Comparison of ENCODE assay signal across 26 cellular contexts in genomic region chr21:27365394-27365793, GRCh38.
A peak's percentile ranks its signal among the peaks of the same experiment; 100 is the strongest.
DNase-seq lines count a peak whose midpoint lies in the region; ATAC-seq, FAIRE-seq and TF ChIP-seq lines count a peak whose summit lies in the region.
"Had no signal": no experiment of that assay in that cellular context is flagged by ENCODE, and none has a peak within 500 bp of the region (broad histone marks: within the 10 kb centered on the region; RNA-seq: fewer than 3 reads in every experiment).

No MANE protein-coding gene starts in this region.

- H3K27me3 Mint-ChIP-seq in CD8-positive, alpha-beta T cell (ENCODE audit: low read depth) = no peaks in the 10 kb centered on the region
- H3K27me3 Mint-ChIP-seq in stimulated activated naive B cell treated with anti-CD40 and anti-IgM and Interleukin-4, amounts not matched to agents 10 μg/mL and 1 μg/mL and 100 μg/mL, for 72 hours = no peaks in the 10 kb centered on the region
- H3K27me3 Mint-ChIP-seq: T-helper 17 cell, type B pancreatic cell had no signal

- no peak overlapping the region for H3K27ac Mint-ChIP-seq in CD8-positive, alpha-beta T cell
- H3K27ac Mint-ChIP-seq in stimulated activated naive B cell treated with anti-CD40 and anti-IgM and Interleukin-4, amounts not matched to agents 10 μg/mL and 1 μg/mL and 100 μg/mL, for 72 hours = no peak overlapping the region
- H3K27ac Mint-ChIP-seq: T-helper 17 cell, type B pancreatic cell had no signal

- H3K4me3 ChIP-seq in keratinocyte (ENCODE audit: control insufficient read depth in 2 of 3, extremely low read depth in 1 of 3, insufficient read depth in 2 of 3, low read depth in 1 of 3, low read length in 3 of 3) (no peak overlapping the region), osteoblast (ENCODE audit: insufficient read depth, low read length) (no peak overlapping the region)
- H3K4me3 ChIP-seq in CD8-positive, alpha-beta T cell (ENCODE audit: low read depth, low read length) = no peak overlapping the region
- H3K4me3 ChIP-seq: BLaER1 treated with 17β-estradiol and CSF1 and Interleukin-3, amounts not matched to agents 10 nM and 100 nM; esophagus squamous epithelium; psoas muscle had no signal

- H3K9me3 Mint-ChIP-seq in CD8-positive, alpha-beta T cell = peaks cover 3% of the 10 kb centered on the region
- peaks cover 0 to 2% of the 10 kb centered on the region in 2 donors for H3K9me3 Mint-ChIP-seq in stimulated activated naive B cell treated with anti-CD40 and anti-IgM and Interleukin-4, amounts not matched to agents 10 μg/mL and 1 μg/mL and 100 μg/mL, for 72 hours
- H3K9me3 Mint-ChIP-seq: type B pancreatic cell had no signal

- H4K20me1 ChIP-seq in keratinocyte (ENCODE audit: control insufficient read depth, extremely low read depth, insufficient read depth, low read length) (no peaks in the 10 kb centered on the region), osteoblast (ENCODE audit: insufficient read depth, low read length) (no peaks in the 10 kb centered on the region)
- H4K20me1 ChIP-seq: BLaER1 treated with 17β-estradiol and CSF1 and Interleukin-3, amounts not matched to agents 10 nM and 100 nM had no signal

- CTCF ChIA-PET in CD8-positive, alpha-beta T cell (lab: Charles Lee) = no interaction called here

- dilution Hi-C loops in keratinocyte (cut with MboI; ENCODE audit: extremely low pct_ligation_motif_present, low sequenced_read_pairs) = no loop called here

- H3K27ac ChIP-seq in keratinocyte (ENCODE audit: control insufficient read depth, insufficient read depth, low read length) (no peak overlapping the region), osteoblast (ENCODE audit: low read depth, low read length) (no peak overlapping the region)
- no peak overlapping the region for H3K27ac ChIP-seq in CD8-positive, alpha-beta T cell (ENCODE audit: low read depth, low read length)
- H3K27ac ChIP-seq: BLaER1 treated with 17β-estradiol and CSF1 and Interleukin-3, amounts not matched to agents 10 nM and 100 nM; esophagus squamous epithelium; psoas muscle had no signal

- ATAC-seq in CD8-positive, alpha-beta T cell = no peak
- ATAC-seq in stimulated activated naive B cell treated with anti-CD40 and anti-IgM and Interleukin-4, amounts not matched to agents 10 μg/mL and 1 μg/mL and 100 μg/mL, for 72 hours (replicated peaks) = no peak
- ATAC-seq: activated T-cell treated with anti-CD3 and anti-CD28 coated beads, Interleukin-2, amount 50 U/mL, for 4 hours; psoas muscle; T-helper 17 cell had no signal

- H3K4me1 ChIP-seq in keratinocyte (ENCODE audit: control insufficient read depth, extremely low read depth, insufficient read depth, low read length) (peaks cover 3% of the 10 kb centered on the region), osteoblast (ENCODE audit: insufficient read depth, low read length) (no peaks in the 10 kb centered on the region)
- no peaks in the 10 kb centered on the region for H3K4me1 ChIP-seq in CD8-positive, alpha-beta T cell (ENCODE audit: insufficient read depth, low read length)
- H3K4me1 ChIP-seq: BLaER1 treated with 17β-estradiol and CSF1 and Interleukin-3, amounts not matched to agents 10 nM and 100 nM; psoas muscle had no signal

- POLR2A ChIA-PET in CD8-positive, alpha-beta T cell (lab: Charles Lee) = no interaction called here

- no peaks in the 10 kb centered on the region for H3K36me3 ChIP-seq in keratinocyte (ENCODE audit: control insufficient read depth in 2 of 2, extremely low read depth in 1 of 2, insufficient read depth in 2 of 2, low read length in 2 of 2)
- no peaks in the 10 kb centered on the region for H3K36me3 ChIP-seq in CD8-positive, alpha-beta T cell (ENCODE audit: insufficient read depth, low read length)
- no peaks in the 10 kb centered on the region for H3K36me3 ChIP-seq in osteoblast (ENCODE audit: insufficient read depth, low read length)
- H3K36me3 ChIP-seq: BLaER1 treated with 17β-estradiol and CSF1 and Interleukin-3, amounts not matched to agents 10 nM and 100 nM; esophagus squamous epithelium had no signal

- TF ChIP-seq CTCF in keratinocyte (optimal IDR thresholded peaks at IDR 0.05 in 1 of 3, IDR thresholded peaks at IDR 0.05 in 1 of 3, conservative IDR thresholded peaks at IDR 0.05 in 1 of 3; ENCODE audit: extremely low read depth in 1 of 3, insufficient read depth in 2 of 3, low read length in 3 of 3) (no peak), osteoblast (IDR thresholded peaks at IDR 0.05; ENCODE audit: extremely low read depth, low read depth, low read length) (no peak)
- no peak for TF ChIP-seq CTCF in CD8-positive, alpha-beta T cell (IDR thresholded peaks at IDR 0.05)

- H3K4me1 Mint-ChIP-seq in CD8-positive, alpha-beta T cell (ENCODE audit: low read depth) = no peaks in the 10 kb centered on the region
- no peaks in the 10 kb centered on the region for H3K4me1 Mint-ChIP-seq in stimulated activated naive B cell treated with anti-CD40 and anti-IgM and Interleukin-4, amounts not matched to agents 10 μg/mL and 1 μg/mL and 100 μg/mL, for 72 hours
- H3K4me1 Mint-ChIP-seq: T-helper 17 cell had no signal

- FAIRE-seq in keratinocyte (lab: Jason Lieb, UNC) = no peak
- FAIRE-seq: GM19239 had no signal

- no peaks in the 10 kb centered on the region for H3K36me3 Mint-ChIP-seq in CD8-positive, alpha-beta T cell
- H3K36me3 Mint-ChIP-seq in stimulated activated naive B cell treated with anti-CD40 and anti-IgM and Interleukin-4, amounts not matched to agents 10 μg/mL and 1 μg/mL and 100 μg/mL, for 72 hours = no peaks in the 10 kb centered on the region
- H3K36me3 Mint-ChIP-seq: type B pancreatic cell had no signal

- no peak overlapping the region for H3K9ac ChIP-seq in keratinocyte (ENCODE audit: control insufficient read depth, extremely low read depth, insufficient read depth, low read length)
- H3K9ac ChIP-seq: BLaER1 treated with 17β-estradiol and CSF1 and Interleukin-3, amounts not matched to agents 10 nM and 100 nM had no signal

- H3K4me3 Mint-ChIP-seq in CD8-positive, alpha-beta T cell = no peak overlapping the region
- H3K4me3 Mint-ChIP-seq in stimulated activated naive B cell treated with anti-CD40 and anti-IgM and Interleukin-4, amounts not matched to agents 10 μg/mL and 1 μg/mL and 100 μg/mL, for 72 hours = no peak overlapping the region
- H3K4me3 Mint-ChIP-seq: activated T-cell treated with anti-CD3 and anti-CD28 coated beads, Interleukin-2, amount 50 U/mL, for 4 hours; T-helper 17 cell; type B pancreatic cell had no signal

- DNase-seq in AG08395 (ENCODE audit: low spot score) (peak; percentile 8), HCEC 1CT (peak; percentile 63), astrocyte of the hippocampus (ENCODE audit: low read depth, low spot score) (peak; percentile 4), keratinocyte (ENCODE audit: low read depth, low spot score) (no peak), osteoblast (ENCODE audit: insufficient read length, low spot score, missing footprints) (no peak)
- no peak for DNase-seq in CD8-positive, alpha-beta T cell
- DNase-seq in stimulated activated naive B cell treated with anti-CD40 and anti-IgM and Interleukin-4, amounts not matched to agents 10 μg/mL and 1 μg/mL and 100 μg/mL, for 72 hours = no peak
- no peak for DNase-seq in activated CD4-positive, alpha-beta T cell treated with anti-CD3 and anti-CD28 coated beads, Interleukin-2, amount 50 U/mL, for 48 hours
- DNase-seq: activated CD4-positive, alpha-beta T cell treated with anti-CD3 and anti-CD28 coated beads for 4 hours; activated naive CD4-positive, alpha-beta T cell; activated T-cell treated with anti-CD3 and anti-CD28 coated beads, Interleukin-2, amount 50 U/mL, for 4 hours; cortex of kidney; DND-41; esophagus squamous epithelium; glutamatergic neuron; KG1; kidney glomerular epithelial cell; MV-4-11; NCI-H1694; NCI-H526; psoas muscle; stimulated activated CD4-positive, alpha-beta T cell treated with anti-CD3 and anti-CD28 coated beads, Interleukin-1b, Interleukin-23, amount 100 ng/mL, for 48 hours; T-helper 17 cell had no signal

- no peaks in the 10 kb centered on the region for H3K27me3 ChIP-seq in keratinocyte (ENCODE audit: control insufficient read depth, extremely low read depth, insufficient read depth, low read length)
- no peaks in the 10 kb centered on the region for H3K27me3 ChIP-seq in CD8-positive, alpha-beta T cell (ENCODE audit: insufficient read depth, low read length)
- no peaks in the 10 kb centered on the region for H3K27me3 ChIP-seq in osteoblast (ENCODE audit: insufficient read depth, low read length)
- H3K27me3 ChIP-seq: BLaER1 treated with 17β-estradiol and CSF1 and Interleukin-3, amounts not matched to agents 10 nM and 100 nM; esophagus squamous epithelium had no signal

- intact Hi-C loops in CD8-positive, alpha-beta T cell (cut with DNase I, micrococcal nuclease) = no loop called here

- H3K4me2 ChIP-seq in keratinocyte (ENCODE audit: control insufficient read depth, extremely low read depth, insufficient read depth, low read depth, low read length) (no peak overlapping the region), osteoblast (ENCODE audit: insufficient read depth, low read length) (no peak overlapping the region)
- H3K4me2 ChIP-seq: BLaER1 treated with 17β-estradiol and CSF1 and Interleukin-3, amounts not matched to agents 10 nM and 100 nM had no signal

- H3K79me2 ChIP-seq in keratinocyte (ENCODE audit: control insufficient read depth, insufficient read depth, low read length) = no peaks in the 10 kb centered on the region
- no peaks in the 10 kb centered on the region for H3K79me2 ChIP-seq in osteoblast (ENCODE audit: insufficient read depth, low read length)

- H3K9me3 ChIP-seq in keratinocyte (ENCODE audit: control insufficient read depth, low read depth, low read length) (no peaks in the 10 kb centered on the region), osteoblast (ENCODE audit: low read depth, low read length) (no peaks in the 10 kb centered on the region)
- no peaks in the 10 kb centered on the region for H3K9me3 ChIP-seq in CD8-positive, alpha-beta T cell (ENCODE audit: low read length)
- H3K9me3 ChIP-seq: BLaER1 treated with 17β-estradiol and CSF1 and Interleukin-3, amounts not matched to agents 10 nM and 100 nM; esophagus squamous epithelium; psoas muscle had no signal

- H2AFZ ChIP-seq in keratinocyte (ENCODE audit: control insufficient read depth, low read length) = peak overlapping the region; percentile 24
- H2AFZ ChIP-seq in osteoblast (ENCODE audit: low read length) = no peak overlapping the region

- no peaks in the 10 kb centered on the region for H3K9me1 ChIP-seq in keratinocyte (ENCODE audit: control insufficient read depth, extremely low read depth, insufficient read depth, low read length)

Comparison
In these comparisons a context has a peak if more than half of its experiments do, and no peak if none do; other contexts are left out.
1. DNase-seq: peak in AG08395 (single experiment), HCEC 1CT (single experiment) and astrocyte of the hippocampus (single experiment); none in keratinocyte (single experiment), CD8-positive, alpha-beta T cell (0 of 7), stimulated activated naive B cell treated with anti-CD40 and anti-IgM and Interleukin-4, amounts not matched to agents 10 μg/mL and 1 μg/mL and 100 μg/mL, for 72 hours (single experiment), activated CD4-positive, alpha-beta T cell treated with anti-CD3 and anti-CD28 coated beads, Interleukin-2, amount 50 U/mL, for 48 hours (0 of 2) and osteoblast (single experiment).